In the genomic region with DNA sequence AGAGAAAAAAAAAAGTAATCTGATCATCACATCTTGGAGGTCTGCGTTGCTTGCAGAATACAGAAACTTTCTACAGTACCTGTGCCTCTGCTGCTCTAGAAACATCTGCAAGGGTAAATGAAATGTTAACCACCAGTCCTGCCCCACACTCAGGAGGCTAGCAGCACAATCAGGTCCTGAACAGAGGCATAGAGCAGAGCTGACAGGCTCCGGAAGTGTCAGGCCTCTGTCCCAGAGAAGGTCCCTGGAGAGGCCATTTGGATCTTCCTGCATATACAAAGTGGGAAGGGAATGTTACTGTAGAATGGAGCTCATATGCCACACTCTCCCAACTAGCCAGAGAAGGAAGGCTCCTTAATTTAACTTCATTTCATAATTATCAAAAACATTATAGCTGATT, we compare ENCODE assay signal across 2 cellular contexts.
A peak's percentile ranks its signal among the peaks of the same experiment; 100 is the strongest.
TF ChIP-seq lines count a peak whose summit lies in the region.

No MANE protein-coding gene starts in this region.

TF ChIP-seq in HEK293, 187 proteins besides CTCF, POLR2A, EP300 and RAD21:
- TF ChIP-seq ZNF114 (tag by site-specific recombination; IDR thresholded peaks at IDR 0.05) = no peak
- TF ChIP-seq ZNF600 (tag by site-specific recombination; IDR thresholded peaks at IDR 0.05) = peak; percentile 56; the same call in 1 of the 2 replicates
- TF ChIP-seq ZNF785 (tag by site-specific recombination; IDR thresholded peaks at IDR 0.05) = no peak

TF ChIP-seq in GM12878, 131 proteins besides CTCF, POLR2A, EP300 and RAD21:
- TF ChIP-seq SIN3A (IDR thresholded peaks at IDR 0.05; ENCODE audit: low read depth, low read length) = no peak
- TF ChIP-seq JUND (IDR thresholded peaks at IDR 0.05; ENCODE audit: low read depth, low read length) = no peak
- TF ChIP-seq, protein P1, sequence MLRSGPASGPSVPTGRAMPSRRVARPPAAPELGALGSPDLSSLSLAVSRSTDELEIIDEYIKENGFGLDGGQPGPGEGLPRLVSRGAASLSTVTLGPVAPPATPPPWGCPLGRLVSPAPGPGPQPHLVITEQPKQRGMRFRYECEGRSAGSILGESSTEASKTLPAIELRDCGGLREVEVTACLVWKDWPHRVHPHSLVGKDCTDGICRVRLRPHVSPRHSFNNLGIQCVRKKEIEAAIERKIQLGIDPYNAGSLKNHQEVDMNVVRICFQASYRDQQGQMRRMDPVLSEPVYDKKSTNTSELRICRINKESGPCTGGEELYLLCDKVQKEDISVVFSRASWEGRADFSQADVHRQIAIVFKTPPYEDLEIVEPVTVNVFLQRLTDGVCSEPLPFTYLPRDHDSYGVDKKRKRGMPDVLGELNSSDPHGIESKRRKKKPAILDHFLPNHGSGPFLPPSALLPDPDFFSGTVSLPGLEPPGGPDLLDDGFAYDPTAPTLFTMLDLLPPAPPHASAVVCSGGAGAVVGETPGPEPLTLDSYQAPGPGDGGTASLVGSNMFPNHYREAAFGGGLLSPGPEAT (IDR thresholded peaks at IDR 0.05; ENCODE audit: low read depth) = no peak
- TF ChIP-seq SUPT20H (IDR thresholded peaks at IDR 0.05; ENCODE audit: borderline replicate concordance, control insufficient read depth, low read depth, low read length) = no peak
- no peak for TF ChIP-seq SIX5 (IDR thresholded peaks at IDR 0.05; ENCODE audit: low read depth, low read length, severe bottlenecking)
- no peak for TF ChIP-seq PML (IDR thresholded peaks at IDR 0.05; ENCODE audit: low read length)
- TF ChIP-seq GATAD2B (conservative IDR thresholded peaks at IDR 0.05; ENCODE audit: low read depth) = no peak
- no peak for TF ChIP-seq EED (IDR thresholded peaks at IDR 0.05; ENCODE audit: low read depth)
- no peak for TF ChIP-seq MXI1 (IDR thresholded peaks at IDR 0.05; ENCODE audit: low read depth, low read length)
- TF ChIP-seq IKZF1 (conservative IDR thresholded peaks at IDR 0.05) = no peak
TF ChIP-seq in GM12878: peak in this region for 0.
